In the genomic region with DNA sequence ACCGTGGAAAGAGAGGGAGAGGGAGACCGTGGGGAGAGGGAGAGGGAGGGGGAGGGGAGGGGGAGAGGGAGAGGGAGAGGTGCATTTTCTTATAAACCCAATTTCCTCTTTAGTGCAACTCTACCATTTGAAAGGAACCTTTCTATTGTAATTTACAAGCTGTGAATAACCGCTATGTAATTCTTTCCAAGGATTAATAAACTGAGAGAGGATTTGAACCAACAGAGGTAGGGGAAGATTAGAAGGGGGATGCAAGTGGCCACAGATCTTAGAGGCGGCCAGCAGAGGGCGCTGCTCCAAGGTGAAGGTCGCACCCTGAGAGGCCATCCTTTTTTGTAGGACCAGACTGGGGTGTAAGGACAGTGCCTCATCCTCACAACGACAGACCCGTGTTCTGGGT, we compare ENCODE assay signal across 8 cellular contexts. TPM values are rescaled to one million over a fixed set of nuclear protein-coding genes. Genes with fewer than 3 reads are reported as not detected.
DNase-seq lines count a peak whose midpoint lies in the region; ATAC-seq, FAIRE-seq and TF ChIP-seq lines count a peak whose summit lies in the region.
"Not testable (repeated sequence)": the region's sequence is repeated elsewhere in the genome, so short reads cannot be mapped to it uniquely, and the experiment has no call there.

No MANE protein-coding gene starts in this region.

- H3K4me3 ChIP-seq in astrocyte (ENCODE audit: insufficient read depth, low read depth, low read length); cardiac muscle cell; parathyroid adenoma (ENCODE audit: low read depth, low read length): not testable (repeated sequence)

- peaks cover 13% of the 10 kb centered on the region for H3K27me3 Mint-ChIP-seq in astrocyte (ENCODE audit: low read depth, unreplicated experiment)
- H3K27me3 Mint-ChIP-seq in stimulated activated memory B cell treated with anti-CD40 and anti-IgM and Interleukin-4, amounts not matched to agents 10 μg/mL and 1 μg/mL and 100 μg/mL, for 72 hours = not testable (repeated sequence)

- not testable (repeated sequence) for H3K4me3 Mint-ChIP-seq in astrocyte (ENCODE audit: unreplicated experiment); stimulated activated memory B cell treated with anti-CD40 and anti-IgM and Interleukin-4, amounts not matched to agents 10 μg/mL and 1 μg/mL and 100 μg/mL, for 72 hours

- not testable (repeated sequence) for H3K4me2 ChIP-seq in astrocyte (ENCODE audit: low read length); parathyroid adenoma (ENCODE audit: low read length)

- H3K4me1 Mint-ChIP-seq in astrocyte (ENCODE audit: low read depth, unreplicated experiment); stimulated activated memory B cell treated with anti-CD40 and anti-IgM and Interleukin-4, amounts not matched to agents 10 μg/mL and 1 μg/mL and 100 μg/mL, for 72 hours: not testable (repeated sequence)

- H3K36me3 Mint-ChIP-seq in astrocyte (ENCODE audit: low read depth, unreplicated experiment); stimulated activated memory B cell treated with anti-CD40 and anti-IgM and Interleukin-4, amounts not matched to agents 10 μg/mL and 1 μg/mL and 100 μg/mL, for 72 hours: not testable (repeated sequence)

- not testable (repeated sequence) for H3K9ac ChIP-seq in astrocyte (ENCODE audit: low read length); parathyroid adenoma

- H3K27ac Mint-ChIP-seq in astrocyte (ENCODE audit: unreplicated experiment); stimulated activated memory B cell treated with anti-CD40 and anti-IgM and Interleukin-4, amounts not matched to agents 10 μg/mL and 1 μg/mL and 100 μg/mL, for 72 hours: not testable (repeated sequence)

- H3K36me3 ChIP-seq in astrocyte (ENCODE audit: insufficient read depth, low read length); cardiac muscle cell; parathyroid adenoma (ENCODE audit: control insufficient read depth, insufficient read depth, low read length): not testable (repeated sequence)

- not testable (repeated sequence) for H3K27me3 ChIP-seq in astrocyte (ENCODE audit: insufficient read depth, low read length); cardiac muscle cell; parathyroid adenoma (ENCODE audit: control insufficient read depth, insufficient read depth, low read length)

- H3K9me3 ChIP-seq in astrocyte (ENCODE audit: insufficient read depth, low read depth, low read length); cardiac muscle cell (ENCODE audit: low read depth); parathyroid adenoma (ENCODE audit: control insufficient read depth, low read length): not testable (repeated sequence)

- H3K4me1 ChIP-seq in astrocyte (ENCODE audit: insufficient read depth, low read length); cardiac muscle cell (ENCODE audit: low read depth); parathyroid adenoma: not testable (repeated sequence)

- not testable (repeated sequence) for H3K27ac ChIP-seq in astrocyte (ENCODE audit: low read depth, low read length); cardiac muscle cell; parathyroid adenoma

- H2AFZ ChIP-seq in astrocyte (ENCODE audit: low read depth, low read length); parathyroid adenoma: not testable (repeated sequence)

- DNase-seq in D341Med (ENCODE audit: low spot score) = peak; percentile 70
- peak; percentile 30 for DNase-seq in HK-2 (ENCODE audit: unreplicated experiment)
- DNase-seq in NOMO-1 treated with DMSO at 0.1 percent for 48 hours (lab: John Stamatoyannopoulos, UW; ENCODE audit: unreplicated experiment) = peak; percentile 65
- DNase-seq in activated CD4-positive, alpha-beta T cell treated with anti-CD3 and anti-CD28 coated beads for 24 hours (ENCODE audit: low read depth in 2 of 2) = peak; percentile 63 to 75
- not testable (repeated sequence) for DNase-seq in astrocyte (ENCODE audit: low read depth)
- DNase-seq in cardiac muscle cell (ENCODE audit: low read depth in 1 of 2, low spot score in 1 of 2) = peak; percentile 61 to 81

- not testable (repeated sequence) for H4K20me1 ChIP-seq in astrocyte (ENCODE audit: insufficient read depth, low read length)

- H3K9me3 Mint-ChIP-seq in astrocyte (ENCODE audit: unreplicated experiment); stimulated activated memory B cell treated with anti-CD40 and anti-IgM and Interleukin-4, amounts not matched to agents 10 μg/mL and 1 μg/mL and 100 μg/mL, for 72 hours: not testable (repeated sequence)

- H3K79me2 ChIP-seq in astrocyte (ENCODE audit: insufficient read depth, low read length); parathyroid adenoma: not testable (repeated sequence)

- not testable (repeated sequence) for FAIRE-seq in astrocyte (lab: Jason Lieb, UNC)

- TF ChIP-seq CTCF in astrocyte (IDR thresholded peaks at IDR 0.05; ENCODE audit: insufficient read depth, low read depth, low read length) = peak; percentile 20
- peak; percentile 64 for TF ChIP-seq CTCF in cardiac muscle cell (IDR thresholded peaks at IDR 0.05; ENCODE audit: low read depth, low read length)
- peak; percentile 29 for TF ChIP-seq CTCF in parathyroid adenoma (IDR thresholded peaks at IDR 0.05)

- peak; percentile 86 for ATAC-seq in stimulated activated memory B cell treated with anti-CD40 and anti-IgM and Interleukin-4, amounts not matched to agents 10 μg/mL and 1 μg/mL and 100 μg/mL, for 72 hours

RNA-seq across cellular contexts. Expression of gene LRRC37A, which starts 41.2 kb away (rescaled TPM):
- total RNA-seq in astrocyte (2.2 and 4.2 TPM in 2 replicates), cardiac muscle cell (1.1 and 1.9 TPM in 2 replicates)
- polyA plus RNA-seq in cardiac muscle cell = 2.7 and 2.9 TPM in 2 replicates
